Comparison of ENCODE assay signal across 1 cellular context in the genomic region with DNA sequence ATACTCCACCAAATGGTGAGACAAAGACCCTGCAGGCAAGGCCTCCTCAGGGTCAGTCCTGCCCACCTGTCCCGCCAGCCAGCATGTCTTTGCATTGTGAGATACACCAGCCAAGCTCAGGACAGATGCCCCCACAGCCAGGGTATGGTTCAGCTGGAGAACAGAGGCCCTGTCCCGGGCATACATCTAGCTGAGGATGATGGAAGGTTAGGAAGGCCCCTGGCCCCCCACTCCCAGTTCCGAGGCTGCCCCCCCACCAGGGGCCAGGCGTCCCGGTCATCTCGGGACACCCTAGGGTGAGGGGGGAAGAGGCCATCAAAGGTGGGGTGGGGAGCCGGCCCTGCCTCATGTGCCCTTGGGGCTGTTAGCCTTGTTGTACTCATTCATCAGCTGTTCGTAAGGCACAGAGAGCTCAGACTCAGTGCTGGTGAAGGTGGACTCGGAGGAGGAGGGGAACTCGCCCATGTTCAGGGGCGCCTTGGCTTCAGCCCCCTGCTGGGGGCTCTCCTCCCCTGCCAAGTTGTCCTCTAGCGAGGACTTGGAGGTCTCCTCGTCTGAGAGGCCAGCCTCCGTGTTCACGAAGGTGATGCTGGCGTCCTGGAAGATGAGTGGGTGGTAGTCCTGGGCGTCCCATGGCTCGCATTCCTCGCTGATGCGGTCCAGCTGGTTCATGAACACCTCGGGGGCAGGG.
TF ChIP-seq lines count a peak whose summit lies in the region.

No MANE protein-coding gene starts in this region.

TF ChIP-seq in HepG2, 621 proteins besides CTCF, POLR2A, EP300 and RAD21:
- TF ChIP-seq HES4 (CRISPR knock-in tag; IDR thresholded peaks at IDR 0.05; ENCODE audit: borderline replicate concordance): no peak
- no peak for TF ChIP-seq TBL1XR1 (IDR thresholded peaks at IDR 0.05; ENCODE audit: borderline replicate concordance, low read length, partially characterized antibody)
- TF ChIP-seq ZSCAN22 (CRISPR knock-in tag; IDR thresholded peaks at IDR 0.05): no peak
- TF ChIP-seq, protein P1, sequence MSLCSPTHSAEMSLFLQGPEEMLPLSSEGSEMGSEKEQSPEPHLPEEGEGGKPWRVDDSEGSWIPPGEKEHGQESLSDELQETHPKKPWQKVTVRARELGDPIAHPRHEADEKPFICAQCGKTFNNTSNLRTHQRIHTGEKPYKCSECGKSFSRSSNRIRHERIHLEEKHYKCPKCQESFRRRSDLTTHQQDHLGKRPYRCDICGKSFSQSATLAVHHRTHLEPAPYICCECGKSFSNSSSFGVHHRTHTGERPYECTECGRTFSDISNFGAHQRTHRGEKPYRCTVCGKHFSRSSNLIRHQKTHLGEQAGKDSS (CRISPR knock-in tag; IDR thresholded peaks at IDR 0.05; ENCODE audit: borderline replicate concordance, low read depth): no peak
- TF ChIP-seq, protein P2, sequence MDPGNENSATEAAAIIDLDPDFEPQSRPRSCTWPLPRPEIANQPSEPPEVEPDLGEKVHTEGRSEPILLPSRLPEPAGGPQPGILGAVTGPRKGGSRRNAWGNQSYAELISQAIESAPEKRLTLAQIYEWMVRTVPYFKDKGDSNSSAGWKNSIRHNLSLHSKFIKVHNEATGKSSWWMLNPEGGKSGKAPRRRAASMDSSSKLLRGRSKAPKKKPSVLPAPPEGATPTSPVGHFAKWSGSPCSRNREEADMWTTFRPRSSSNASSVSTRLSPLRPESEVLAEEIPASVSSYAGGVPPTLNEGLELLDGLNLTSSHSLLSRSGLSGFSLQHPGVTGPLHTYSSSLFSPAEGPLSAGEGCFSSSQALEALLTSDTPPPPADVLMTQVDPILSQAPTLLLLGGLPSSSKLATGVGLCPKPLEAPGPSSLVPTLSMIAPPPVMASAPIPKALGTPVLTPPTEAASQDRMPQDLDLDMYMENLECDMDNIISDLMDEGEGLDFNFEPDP (CRISPR knock-in tag; conservative IDR thresholded peaks at IDR 0.05): no peak
- TF ChIP-seq, protein P3, sequence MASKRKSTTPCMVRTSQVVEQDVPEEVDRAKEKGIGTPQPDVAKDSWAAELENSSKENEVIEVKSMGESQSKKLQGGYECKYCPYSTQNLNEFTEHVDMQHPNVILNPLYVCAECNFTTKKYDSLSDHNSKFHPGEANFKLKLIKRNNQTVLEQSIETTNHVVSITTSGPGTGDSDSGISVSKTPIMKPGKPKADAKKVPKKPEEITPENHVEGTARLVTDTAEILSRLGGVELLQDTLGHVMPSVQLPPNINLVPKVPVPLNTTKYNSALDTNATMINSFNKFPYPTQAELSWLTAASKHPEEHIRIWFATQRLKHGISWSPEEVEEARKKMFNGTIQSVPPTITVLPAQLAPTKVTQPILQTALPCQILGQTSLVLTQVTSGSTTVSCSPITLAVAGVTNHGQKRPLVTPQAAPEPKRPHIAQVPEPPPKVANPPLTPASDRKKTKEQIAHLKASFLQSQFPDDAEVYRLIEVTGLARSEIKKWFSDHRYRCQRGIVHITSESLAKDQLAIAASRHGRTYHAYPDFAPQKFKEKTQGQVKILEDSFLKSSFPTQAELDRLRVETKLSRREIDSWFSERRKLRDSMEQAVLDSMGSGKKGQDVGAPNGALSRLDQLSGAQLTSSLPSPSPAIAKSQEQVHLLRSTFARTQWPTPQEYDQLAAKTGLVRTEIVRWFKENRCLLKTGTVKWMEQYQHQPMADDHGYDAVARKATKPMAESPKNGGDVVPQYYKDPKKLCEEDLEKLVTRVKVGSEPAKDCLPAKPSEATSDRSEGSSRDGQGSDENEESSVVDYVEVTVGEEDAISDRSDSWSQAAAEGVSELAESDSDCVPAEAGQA (IDR thresholded peaks at IDR 0.05; ENCODE audit: low read depth): no peak
- TF ChIP-seq, protein P3 (CRISPR knock-in tag; IDR thresholded peaks at IDR 0.05; ENCODE audit: borderline replicate concordance): no peak
- TF ChIP-seq SUZ12 (IDR thresholded peaks at IDR 0.05; ENCODE audit: low read depth, low read length): no peak
- TF ChIP-seq RBM22 (optimal IDR thresholded peaks at IDR 0.05; ENCODE audit: low read length): no peak
